In genomic region chr17:67959510-67959909, GRCh38 we compare ENCODE assay signal across 17 cellular contexts. TPM values are rescaled to one million over a fixed set of nuclear protein-coding genes. Genes with fewer than 3 reads are reported as not detected.
DNase-seq lines count a peak whose midpoint lies in the region; ATAC-seq, FAIRE-seq and TF ChIP-seq lines count a peak whose summit lies in the region.
"Had no signal": no experiment of that assay in that cellular context is flagged by ENCODE, and none has a peak within 500 bp of the region (broad histone marks: within the 10 kb centered on the region; RNA-seq: fewer than 3 reads in every experiment).

No MANE protein-coding gene starts in this region.

- TF ChIP-seq EP300 in transverse colon (IDR thresholded peaks at IDR 0.05; ENCODE audit: low read depth): no peak

- H3K36me3 Mint-ChIP-seq in activated naive CD8-positive, alpha-beta T cell: no peaks in the 10 kb centered on the region
- peaks cover 16% of the 10 kb centered on the region for H3K36me3 Mint-ChIP-seq in activated naive CD8-positive, alpha-beta T cell treated with anti-CD3 and anti-CD28 coated beads, Interleukin-2, amount 50 U/mL, for 24 hours (ENCODE audit: low read depth)
- H3K36me3 Mint-ChIP-seq in T-helper 2 cell treated with Interferon-gamma antibody and Interleukin-4, amounts not matched to agents 5 μg/mL and 100 μg/mL, for 36 hours (ENCODE audit: low read depth): peaks cover 35% of the 10 kb centered on the region

- intact Hi-C loops in transverse colon (cut with DNase I; ENCODE audit: low total_unique reads): no loop called here

- WGBS in transverse colon (ENCODE audit: low coverage in 1 of 2), 2 donors: 47 to 65% methylated on average over 3 of the region's 3 CpGs

- H3K9me3 ChIP-seq in transverse colon: no peaks in the 10 kb centered on the region
- H3K9me3 ChIP-seq: lower lobe of right lung had no signal

- H3K4me1 ChIP-seq in transverse colon: peaks cover 0 to 11% (median 5%) of the 10 kb centered on the region in 4 donors
- H3K4me1 ChIP-seq: lower lobe of right lung had no signal

- no peak for TF ChIP-seq CTCF in transverse colon (IDR thresholded peaks at IDR 0.05)

- peak overlapping the region; percentile 82 for H3K27ac Mint-ChIP-seq in activated naive CD8-positive, alpha-beta T cell
- no peak overlapping the region for H3K27ac Mint-ChIP-seq in activated naive CD8-positive, alpha-beta T cell treated with anti-CD3 and anti-CD28 coated beads, Interleukin-2, amount 50 U/mL, for 24 hours
- peak overlapping the region; percentile 69 for H3K27ac Mint-ChIP-seq in T-helper 2 cell treated with Interferon-gamma antibody and Interleukin-4, amounts not matched to agents 5 μg/mL and 100 μg/mL, for 36 hours
- H3K27ac Mint-ChIP-seq: activated B cell treated with CpG ODN at 0.5 μM for 24 hours had no signal

- H3K4me3 ChIP-seq in transverse colon: no peak overlapping the region
- H3K4me3 ChIP-seq: lower lobe of right lung had no signal

- H3K4me3 Mint-ChIP-seq in activated naive CD8-positive, alpha-beta T cell: no peak overlapping the region
- no peak overlapping the region for H3K4me3 Mint-ChIP-seq in activated naive CD8-positive, alpha-beta T cell treated with anti-CD3 and anti-CD28 coated beads, Interleukin-2, amount 50 U/mL, for 24 hours
- H3K4me3 Mint-ChIP-seq in T-helper 2 cell treated with Interferon-gamma antibody and Interleukin-4, amounts not matched to agents 5 μg/mL and 100 μg/mL, for 36 hours: no peak overlapping the region
- H3K4me3 Mint-ChIP-seq: activated B cell treated with CpG ODN at 0.5 μM for 24 hours had no signal

- H3K4me1 Mint-ChIP-seq in activated naive CD8-positive, alpha-beta T cell (ENCODE audit: low read depth): peaks cover 7% of the 10 kb centered on the region
- H3K4me1 Mint-ChIP-seq in activated naive CD8-positive, alpha-beta T cell treated with anti-CD3 and anti-CD28 coated beads, Interleukin-2, amount 50 U/mL, for 24 hours: peaks cover 6% of the 10 kb centered on the region
- peaks cover 3% of the 10 kb centered on the region for H3K4me1 Mint-ChIP-seq in T-helper 2 cell treated with Interferon-gamma antibody and Interleukin-4, amounts not matched to agents 5 μg/mL and 100 μg/mL, for 36 hours (ENCODE audit: low read depth)

- no peak for TF ChIP-seq POLR2A in transverse colon (IDR thresholded peaks at IDR 0.05)

- in situ Hi-C loops in transverse colon (cut with MboI; ENCODE audit: low pct_ligation_motif_present in 1 of 4, low pct_unique_long_range_greater_than_20kb in 1 of 4, low sequenced_read_pairs in 3 of 4): no loop called here

- no peaks in the 10 kb centered on the region for H3K9me3 Mint-ChIP-seq in activated naive CD8-positive, alpha-beta T cell (ENCODE audit: low read depth)
- no peaks in the 10 kb centered on the region for H3K9me3 Mint-ChIP-seq in activated naive CD8-positive, alpha-beta T cell treated with anti-CD3 and anti-CD28 coated beads, Interleukin-2, amount 50 U/mL, for 24 hours
- no peaks in the 10 kb centered on the region for H3K9me3 Mint-ChIP-seq in T-helper 2 cell treated with Interferon-gamma antibody and Interleukin-4, amounts not matched to agents 5 μg/mL and 100 μg/mL, for 36 hours
- H3K9me3 Mint-ChIP-seq: activated B cell treated with CpG ODN at 0.5 μM for 24 hours had no signal

- H3K27me3 Mint-ChIP-seq in activated naive CD8-positive, alpha-beta T cell: no peaks in the 10 kb centered on the region
- no peaks in the 10 kb centered on the region for H3K27me3 Mint-ChIP-seq in activated naive CD8-positive, alpha-beta T cell treated with anti-CD3 and anti-CD28 coated beads, Interleukin-2, amount 50 U/mL, for 24 hours
- no peaks in the 10 kb centered on the region for H3K27me3 Mint-ChIP-seq in T-helper 2 cell treated with Interferon-gamma antibody and Interleukin-4, amounts not matched to agents 5 μg/mL and 100 μg/mL, for 36 hours (ENCODE audit: low read depth)
- H3K27me3 Mint-ChIP-seq: activated B cell treated with CpG ODN at 0.5 μM for 24 hours had no signal

- peak overlapping the region; percentile 9 to 57 (median 54) for H3K27ac ChIP-seq in transverse colon
- H3K27ac ChIP-seq: lower lobe of right lung had no signal

- peaks cover 0 to 17% (median 4%) of the 10 kb centered on the region in 4 donors for H3K36me3 ChIP-seq in transverse colon

- no peak for DNase-seq in activated naive CD8-positive, alpha-beta T cell treated with anti-CD3 and anti-CD28 coated beads, Interleukin-2, amount 50 U/mL, for 24 hours
- DNase-seq in T-helper 2 cell treated with Interferon-gamma antibody and Interleukin-4, amounts not matched to agents 5 μg/mL and 100 μg/mL, for 36 hours (ENCODE audit: low spot score): no peak
- DNase-seq in iPS-NIHi7 (ENCODE audit: extremely low spot score) (peak; percentile 46), transverse colon (peak; percentile 43), SIG-M5 (lab: John Stamatoyannopoulos, UW) (no peak), HTR-8/SVneo (ENCODE audit: insufficient read length, low spot score) (no peak), hepatic stellate cell (ENCODE audit: low spot score) (no peak)
- DNase-seq: activated B cell treated with CpG ODN at 0.5 μM for 24 hours, activated T-cell treated with anti-CD3 and anti-CD28 coated beads for 4 hours, cerebellar nuclear complex, foreskin fibroblast, GF-D8, Karpas-422, lower lobe of right lung, NCI-H1417 had no signal

- no peaks in the 10 kb centered on the region for H3K27me3 ChIP-seq in transverse colon

- ATAC-seq in activated naive CD8-positive, alpha-beta T cell treated with anti-CD3 and anti-CD28 coated beads, Interleukin-2, amount 50 U/mL, for 24 hours: no peak
- ATAC-seq: lower lobe of right lung had no signal

- FAIRE-seq in HTR-8/SVneo (lab: Jason Lieb, UNC): no peak
- FAIRE-seq: H1 had no signal

RNA-seq across cellular contexts. Expression of gene C17orf58, which starts 36.8 kb away (rescaled TPM):
- 10 to 100 TPM in 2 of 4 donors, 1 to 10 TPM in 1, under 1 TPM in 1; 0.80 to 19.5 (median 8.1) TPM for total RNA-seq in transverse colon

Comparison
In these comparisons a context has a peak if more than half of its experiments do, and no peak if none do; other contexts are left out.
1. DNase-seq: peak in iPS-NIHi7 (single experiment) and transverse colon (single experiment); none in activated naive CD8-positive, alpha-beta T cell treated with anti-CD3 and anti-CD28 coated beads, Interleukin-2, amount 50 U/mL, for 24 hours (single experiment), T-helper 2 cell treated with Interferon-gamma antibody and Interleukin-4, amounts not matched to agents 5 μg/mL and 100 μg/mL, for 36 hours (single experiment), SIG-M5 (single experiment), HTR-8/SVneo (single experiment) and hepatic stellate cell (single experiment).